ENCODE assay signal across 19 cellular contexts in genomic region chr5:155368490-155368889, GRCh38.
DNase-seq lines count a peak whose midpoint lies in the region; ATAC-seq, FAIRE-seq and TF ChIP-seq lines count a peak whose summit lies in the region.
"Had no signal": no experiment of that assay in that cellular context is flagged by ENCODE, and none has a peak within 500 bp of the region (broad histone marks: within the 10 kb centered on the region; RNA-seq: fewer than 3 reads in every experiment).

No MANE protein-coding gene starts in this region.

- no peak overlapping the region for H4K12ac ChIP-seq in trophoblast cell (ENCODE audit: low read depth, low read length)

- H4K8ac ChIP-seq in trophoblast cell (ENCODE audit: low read depth, low read length) = no peak overlapping the region

- H2AFZ ChIP-seq in trophoblast cell (ENCODE audit: insufficient read depth, low read length, poor library complexity) = no peak overlapping the region
- H2AFZ ChIP-seq: GM23248 had no signal

- H3K4me3 ChIP-seq in bronchial epithelial cell (ENCODE audit: low read depth, low read length) (no peak overlapping the region), trophoblast cell (ENCODE audit: low read depth, low read length) (no peak overlapping the region)
- H3K4me3 ChIP-seq: BLaER1, GM23248 had no signal

- ATAC-seq in esophagus mucosa (peak; percentile 83), HG02938 (IDR thresholded peaks at IDR 0.05; ENCODE audit: unreplicated experiment) (no peak)
- ATAC-seq: CD8-positive, alpha-beta T cell had no signal

- no peak overlapping the region for H2BK5ac ChIP-seq in trophoblast cell (ENCODE audit: low read depth, low read length, poor library complexity)

- H3K27ac ChIP-seq in trophoblast cell (ENCODE audit: low read depth, low read length) = no peak overlapping the region
- H3K27ac ChIP-seq: BLaER1, C4-2B, GM23248 had no signal

- TF ChIP-seq CTCF in bronchial epithelial cell (IDR thresholded peaks at IDR 0.05; ENCODE audit: insufficient read depth, low read length, severe bottlenecking) = no peak

- no peaks in the 10 kb centered on the region for H3K79me1 ChIP-seq in trophoblast cell (ENCODE audit: low read length)

- no peak overlapping the region for H3K18ac ChIP-seq in trophoblast cell (ENCODE audit: low read length)

- DNase-seq in NCI-H69 (lab: John Stamatoyannopoulos, UW) (peak; percentile 72), bronchial epithelial cell (ENCODE audit: low read depth) (peak; percentile 26), trophoblast cell (no peak), epidermal melanocyte (ENCODE audit: insufficient read length, low spot score) (no peak)
- DNase-seq: Caco-2; CD4-positive, CD25-positive, alpha-beta regulatory T cell; CD8-positive, alpha-beta T cell; DMS153; DND-41; GM23248; H7; HCEC 1CT had no signal

- FAIRE-seq in bronchial epithelial cell (lab: Jason Lieb, UNC) = peak; percentile 58
- FAIRE-seq: G401.6, GM12892, H1 had no signal

- H3K4ac ChIP-seq in trophoblast cell (ENCODE audit: low read depth, low read length) = no peak overlapping the region

- no peaks in the 10 kb centered on the region for H3K4me1 ChIP-seq in trophoblast cell (ENCODE audit: control insufficient read depth in 1 of 2, insufficient read depth in 2 of 2, low read length in 2 of 2)
- H3K4me1 ChIP-seq: BLaER1, Caco-2 had no signal

- no peak overlapping the region for H2BK120ac ChIP-seq in trophoblast cell (ENCODE audit: insufficient read depth, low read length, poor library complexity)

- H3K4me2 ChIP-seq in trophoblast cell (ENCODE audit: low read length) = no peak overlapping the region
- H3K4me2 ChIP-seq: BLaER1 had no signal

- H4K91ac ChIP-seq in trophoblast cell (ENCODE audit: low read depth, low read length) = no peak overlapping the region

- no peak overlapping the region for H3K9ac ChIP-seq in trophoblast cell (ENCODE audit: low read length)
- H3K9ac ChIP-seq: BLaER1, GM23248 had no signal

- H3K27me3 ChIP-seq in bronchial epithelial cell (ENCODE audit: control insufficient read depth, insufficient read depth, low read length) (no peaks in the 10 kb centered on the region), trophoblast cell (ENCODE audit: insufficient read depth, low read length) (no peaks in the 10 kb centered on the region)
- H3K27me3 ChIP-seq: BLaER1 had no signal

- H3K14ac ChIP-seq in trophoblast cell (ENCODE audit: low read length) = no peak overlapping the region

- no peaks in the 10 kb centered on the region for H3K9me3 ChIP-seq in trophoblast cell (ENCODE audit: insufficient read depth, low read depth, low read length)
- H3K9me3 ChIP-seq: Caco-2 had no signal

- peak overlapping the region; percentile 66 for H3K23ac ChIP-seq in trophoblast cell (ENCODE audit: low read length)

- WGBS in trophoblast cell (ENCODE audit: extremely low coverage, insufficient coverage, insufficient read length) = no CpG with 5 or more reads among the region's 1 CpG

- no peak overlapping the region for H2AK5ac ChIP-seq in trophoblast cell (ENCODE audit: low read length)

- H2BK12ac ChIP-seq in trophoblast cell (ENCODE audit: low read length) = no peak overlapping the region

- no peaks in the 10 kb centered on the region for H3K36me3 ChIP-seq in bronchial epithelial cell (ENCODE audit: control insufficient read depth, insufficient read depth, low read length)
- H3K36me3 ChIP-seq in trophoblast cell (ENCODE audit: control insufficient read depth in 1 of 2, insufficient read depth in 2 of 2, low read length in 2 of 2) = no peaks in the 10 kb centered on the region
- H3K36me3 ChIP-seq: BLaER1 had no signal

- H3K79me2 ChIP-seq in trophoblast cell (ENCODE audit: control insufficient read depth, insufficient read depth, low read length, poor library complexity) = no peaks in the 10 kb centered on the region

Comparison
In these comparisons a context has a peak if more than half of its experiments do, and no peak if none do; other contexts are left out.
1. DNase-seq: peak in NCI-H69 (single experiment) and bronchial epithelial cell (single experiment); none in trophoblast cell (0 of 2) and epidermal melanocyte (single experiment).